ENCODE assay signal across 8 cellular contexts in genomic region chr9:37486256-37486615, GRCh38. TPM values are rescaled to one million over a fixed set of nuclear protein-coding genes. Genes with fewer than 3 reads are reported as not detected.
DNase-seq lines count a peak whose midpoint lies in the region; ATAC-seq lines count a peak whose summit lies in the region.

No MANE protein-coding gene starts in this region.

- peaks cover 39% of the 10 kb centered on the region for H3K36me3 Mint-ChIP-seq in activated T-helper 2 cell treated with anti-CD3 and anti-CD28 coated beads, Interferon-gamma antibody, Interleukin-2, Interleukin-4, amounts not matched to agents 10 μg/mL and 5 μg/mL and 100 μg/mL, durations not matched to agents 14 hours and 24 hours and 36 hours (ENCODE audit: low read depth)
- peaks cover 20 to 21% of the 10 kb centered on the region in 2 donors for H3K36me3 Mint-ChIP-seq in stimulated activated naive B cell treated with anti-CD40 and anti-IgM and Interleukin-4, amounts not matched to agents 10 μg/mL and 1 μg/mL and 100 μg/mL, for 72 hours

- H3K4me3 ChIP-seq in iPS-18c (ENCODE audit: insufficient read depth, low read depth, low read length), result peak overlapping the region; percentile 72

- intact Hi-C loops in activated T-helper 2 cell treated with anti-CD3 and anti-CD28 coated beads, Interferon-gamma antibody, Interleukin-2, Interleukin-4, amounts not matched to agents 10 μg/mL and 5 μg/mL and 100 μg/mL, durations not matched to agents 14 hours and 24 hours and 36 hours (cut with micrococcal nuclease), result loop anchor here (5.0 kb wide), 4 partner anchors 91 to 1084 kb away; partner anchors contain the start of genes FBXO10, RNF38, SLC25A51 and TOMM5

- DNase-seq in DMS53 (lab: John Stamatoyannopoulos, UW), result peak; percentile 33
- no peak for DNase-seq in DMS53 treated with DMSO at 0.1 percent for 48 hours (lab: John Stamatoyannopoulos, UW; ENCODE audit: unreplicated experiment)
- DNase-seq in activated T-helper 2 cell treated with anti-CD3 and anti-CD28 coated beads, Interferon-gamma antibody, Interleukin-2, Interleukin-4, amounts not matched to agents 10 μg/mL and 5 μg/mL and 100 μg/mL, durations not matched to agents 14 hours and 24 hours and 36 hours (ENCODE audit: low spot score), result no peak
- no peak for DNase-seq in stimulated activated naive B cell treated with anti-CD40 and anti-IgM and Interleukin-4, amounts not matched to agents 10 μg/mL and 1 μg/mL and 100 μg/mL, for 72 hours
- DNase-seq in cerebellum (ENCODE audit: low spot score), result no peak

- H3K9me3 ChIP-seq in iPS-18c (ENCODE audit: control insufficient read depth, insufficient read depth, low read length), result peaks cover 2% of the 10 kb centered on the region

- peak overlapping the region; percentile 100 for H3K4me3 Mint-ChIP-seq in activated T-helper 2 cell treated with anti-CD3 and anti-CD28 coated beads, Interferon-gamma antibody, Interleukin-2, Interleukin-4, amounts not matched to agents 10 μg/mL and 5 μg/mL and 100 μg/mL, durations not matched to agents 14 hours and 24 hours and 36 hours (ENCODE audit: low read depth)
- H3K4me3 Mint-ChIP-seq in stimulated activated naive B cell treated with anti-CD40 and anti-IgM and Interleukin-4, amounts not matched to agents 10 μg/mL and 1 μg/mL and 100 μg/mL, for 72 hours, result peak overlapping the region; percentile 93 to 97

- no peaks in the 10 kb centered on the region for H3K9me3 Mint-ChIP-seq in activated T-helper 2 cell treated with anti-CD3 and anti-CD28 coated beads, Interferon-gamma antibody, Interleukin-2, Interleukin-4, amounts not matched to agents 10 μg/mL and 5 μg/mL and 100 μg/mL, durations not matched to agents 14 hours and 24 hours and 36 hours
- no peaks in the 10 kb centered on the region for H3K9me3 Mint-ChIP-seq in stimulated activated naive B cell treated with anti-CD40 and anti-IgM and Interleukin-4, amounts not matched to agents 10 μg/mL and 1 μg/mL and 100 μg/mL, for 72 hours

- peaks cover 33% of the 10 kb centered on the region for H3K4me1 Mint-ChIP-seq in activated T-helper 2 cell treated with anti-CD3 and anti-CD28 coated beads, Interferon-gamma antibody, Interleukin-2, Interleukin-4, amounts not matched to agents 10 μg/mL and 5 μg/mL and 100 μg/mL, durations not matched to agents 14 hours and 24 hours and 36 hours (ENCODE audit: low read depth)
- peaks cover 20 to 40% of the 10 kb centered on the region in 2 donors for H3K4me1 Mint-ChIP-seq in stimulated activated naive B cell treated with anti-CD40 and anti-IgM and Interleukin-4, amounts not matched to agents 10 μg/mL and 1 μg/mL and 100 μg/mL, for 72 hours

- peaks cover 5% of the 10 kb centered on the region for H3K27me3 Mint-ChIP-seq in activated T-helper 2 cell treated with anti-CD3 and anti-CD28 coated beads, Interferon-gamma antibody, Interleukin-2, Interleukin-4, amounts not matched to agents 10 μg/mL and 5 μg/mL and 100 μg/mL, durations not matched to agents 14 hours and 24 hours and 36 hours (ENCODE audit: low read depth)
- H3K27me3 Mint-ChIP-seq in stimulated activated naive B cell treated with anti-CD40 and anti-IgM and Interleukin-4, amounts not matched to agents 10 μg/mL and 1 μg/mL and 100 μg/mL, for 72 hours, result peaks cover 8 to 9% of the 10 kb centered on the region in 2 donors

- ATAC-seq in stimulated activated naive B cell treated with anti-CD40 and anti-IgM and Interleukin-4, amounts not matched to agents 10 μg/mL and 1 μg/mL and 100 μg/mL, for 72 hours (replicated peaks), result no peak
- ATAC-seq in GM18511 (IDR thresholded peaks at IDR 0.05; ENCODE audit: unreplicated experiment), result no peak
- no peak for ATAC-seq in HG03378 (IDR thresholded peaks at IDR 0.05; ENCODE audit: unreplicated experiment)

- peak overlapping the region; percentile 95 for H3K27ac Mint-ChIP-seq in activated T-helper 2 cell treated with anti-CD3 and anti-CD28 coated beads, Interferon-gamma antibody, Interleukin-2, Interleukin-4, amounts not matched to agents 10 μg/mL and 5 μg/mL and 100 μg/mL, durations not matched to agents 14 hours and 24 hours and 36 hours
- H3K27ac Mint-ChIP-seq in stimulated activated naive B cell treated with anti-CD40 and anti-IgM and Interleukin-4, amounts not matched to agents 10 μg/mL and 1 μg/mL and 100 μg/mL, for 72 hours, result peak overlapping the region; percentile 97

RNA-seq across cellular contexts. Expression of gene POLR1E, which starts 0.5 kb away (rescaled TPM):
- total RNA-seq in activated T-helper 2 cell treated with anti-CD3 and anti-CD28 coated beads, Interferon-gamma antibody, Interleukin-2, Interleukin-4, amounts not matched to agents 10 μg/mL and 5 μg/mL and 100 μg/mL, durations not matched to agents 14 hours and 24 hours and 36 hours, result 48.0 and 49.4 TPM in 2 replicates
- total RNA-seq in cerebellum, result 22.1 TPM

RNA-seq across cellular contexts. Expression of gene ZBTB5, which starts 21.0 kb away (rescaled TPM):
- 10.6 and 11.0 TPM in 2 replicates for total RNA-seq in activated T-helper 2 cell treated with anti-CD3 and anti-CD28 coated beads, Interferon-gamma antibody, Interleukin-2, Interleukin-4, amounts not matched to agents 10 μg/mL and 5 μg/mL and 100 μg/mL, durations not matched to agents 14 hours and 24 hours and 36 hours
- total RNA-seq in cerebellum, result 21.4 TPM
